Comparison of ENCODE assay signal across 9 cellular contexts in genomic region chr22:40635940-40636379, GRCh38. TPM values are rescaled to one million over a fixed set of nuclear protein-coding genes. Genes with fewer than 3 reads are reported as not detected.
DNase-seq lines count a peak whose midpoint lies in the region; ATAC-seq and TF ChIP-seq lines count a peak whose summit lies in the region.
"Had no signal": no experiment of that assay in that cellular context is flagged by ENCODE, and none has a peak within 500 bp of the region (broad histone marks: within the 10 kb centered on the region; RNA-seq: fewer than 3 reads in every experiment).

No MANE protein-coding gene starts in this region.

- 0 to 1% methylated on average over 31 of the region's 31 CpGs for WGBS in ectodermal cell, 2 experiments

- POLR2A ChIA-PET in PC-9 (lab: Charles Lee; ENCODE audit: unreplicated experiment) = no interaction called here

- intact Hi-C loops in PC-9 (cut with micrococcal nuclease; ENCODE audit: unreplicated experiment) = loop anchor here (1.0 to 2.0 kb wide), 3 partner anchors 69 to 149 kb away; no protein-coding TSS in a partner anchor

- H3K4me1 ChIP-seq in DND-41 (ENCODE audit: insufficient read depth, low read length) (peaks cover 33% of the 10 kb centered on the region), PC-9 (replicated peaks; ENCODE audit: insufficient read depth) (peaks cover 30% of the 10 kb centered on the region), ectodermal cell (ENCODE audit: control insufficient read depth, insufficient read depth, low read length) (peaks cover 9% of the 10 kb centered on the region)

- H3K9me3 ChIP-seq in DND-41 (ENCODE audit: insufficient read depth, low read length, severe bottlenecking) (no peaks in the 10 kb centered on the region), PC-9 (ENCODE audit: insufficient read depth, low read depth) (no peaks in the 10 kb centered on the region), ectodermal cell (ENCODE audit: control insufficient read depth, low read length) (no peaks in the 10 kb centered on the region)

- H3K9me2 ChIP-seq in PC-9 (ENCODE audit: insufficient read depth) = no peaks in the 10 kb centered on the region

- H3K79me2 ChIP-seq in DND-41 (ENCODE audit: insufficient read depth, low read length) (peaks cover 54% of the 10 kb centered on the region), PC-9 (ENCODE audit: low read depth) (peaks cover 54% of the 10 kb centered on the region)

- CTCF ChIA-PET in PC-9 (lab: Charles Lee) = no interaction called here

- peak overlapping the region; percentile 70 to 86 for H3K4me3 ChIP-seq in DND-41 (ENCODE audit: low read depth in 1 of 2, low read length in 2 of 2)
- peak overlapping the region; percentile 86 for H3K4me3 ChIP-seq in H7 (ENCODE audit: insufficient read depth, low read depth, low read length)
- peak overlapping the region; percentile 85 for H3K4me3 ChIP-seq in PC-9
- H3K4me3 ChIP-seq in ectodermal cell (ENCODE audit: insufficient read depth, low read depth, low read length) = peak overlapping the region; percentile 90

- peaks cover 30% of the 10 kb centered on the region; the same call in 1 of the 2 replicates for H4K20me1 ChIP-seq in DND-41 (ENCODE audit: insufficient read depth, low read length)
- peaks cover 31% of the 10 kb centered on the region for H4K20me1 ChIP-seq in PC-9 (ENCODE audit: insufficient read depth)

- H3K4me2 ChIP-seq in DND-41 (ENCODE audit: insufficient read depth, low read length) (peak overlapping the region; percentile 83), PC-9 (peak overlapping the region; percentile 99)

- peak overlapping the region; percentile 88 to 99 (median 92) for H3K4me3 Mint-ChIP-seq in naive B cell

- no peaks in the 10 kb centered on the region for H3K36me3 Mint-ChIP-seq in naive B cell

- TF ChIP-seq CTCF in DND-41 (IDR thresholded peaks at IDR 0.05; ENCODE audit: borderline replicate concordance, extremely low read depth, low read length, poor library complexity, severe bottlenecking) (no peak), PC-9 (conservative IDR thresholded peaks at IDR 0.05) (no peak)

- peak overlapping the region in 5 of 6 donors; percentile 76 to 97 (median 92) for H3K27ac Mint-ChIP-seq in naive B cell

- ATAC-seq in DND-41 (ENCODE audit: insufficient read depth, low read depth) (peak; percentile 8), naive B cell (ENCODE audit: low read depth in 2 of 2) (peak in 1 of 2 donors; percentile 6), HG03460 (IDR thresholded peaks at IDR 0.05; ENCODE audit: unreplicated experiment) (no peak)

- DNase-seq in DND-41 (no peak), H7 (no peak), PC-9 (no peak), naive B cell (no peak), LoVo (ENCODE audit: low spot score) (no peak), AG08396 (ENCODE audit: low spot score) (no peak)

- peak overlapping the region; percentile 85 for H3K9ac ChIP-seq in DND-41 (ENCODE audit: low read depth, low read length)

- no peaks in the 10 kb centered on the region; the same call in 1 of the 2 replicates for H3K36me3 ChIP-seq in DND-41 (ENCODE audit: insufficient read depth, low read length)
- H3K36me3 ChIP-seq in H7 (replicated peaks; ENCODE audit: control insufficient read depth, insufficient read depth, low read length) = no peaks in the 10 kb centered on the region
- no peaks in the 10 kb centered on the region for H3K36me3 ChIP-seq in PC-9 (ENCODE audit: low read depth)
- no peaks in the 10 kb centered on the region for H3K36me3 ChIP-seq in ectodermal cell (ENCODE audit: control insufficient read depth, insufficient read depth, low read length)

- H3K27ac ChIP-seq in DND-41 (ENCODE audit: low read length) = peak overlapping the region; percentile 78
- H3K27ac ChIP-seq in PC-9 = no peak overlapping the region
- H3K27ac ChIP-seq in ectodermal cell (ENCODE audit: insufficient read depth, low read depth, low read length, poor library complexity, severe bottlenecking) = peak overlapping the region; percentile 71

- H2AFZ ChIP-seq in DND-41 (ENCODE audit: low read depth, low read length) (peak overlapping the region; percentile 90), PC-9 (peak overlapping the region; percentile 79)

- H3K9me3 Mint-ChIP-seq in naive B cell = no peaks in the 10 kb centered on the region

- H3F3A ChIP-seq in PC-9 (ENCODE audit: insufficient read depth, low read depth) = no peaks in the 10 kb centered on the region

- H3K4me1 Mint-ChIP-seq in naive B cell = peaks cover 33 to 52% (median 47%) of the 10 kb centered on the region in 3 donors

- H3K27me3 Mint-ChIP-seq in naive B cell = no peaks in the 10 kb centered on the region

- H3K27me3 ChIP-seq in DND-41 (ENCODE audit: insufficient read depth, low read length, poor library complexity) (no peaks in the 10 kb centered on the region), H7 (ENCODE audit: control insufficient read depth, insufficient read depth, low read length) (no peaks in the 10 kb centered on the region; the same call in 1 of the 2 replicates), PC-9 (ENCODE audit: insufficient read depth, low read depth) (no peaks in the 10 kb centered on the region), ectodermal cell (ENCODE audit: control insufficient read depth, insufficient read depth, low read length, poor library complexity, severe bottlenecking) (no peaks in the 10 kb centered on the region)

- BruUV-seq in PC-9 (replicated peaks; lab: Mats Ljungman, UMichigan) = no TSS peak

RNA-seq across cellular contexts. Expression of gene MRTFA, which starts 0.6 kb away (rescaled TPM):
- total RNA-seq in H7 (2014; rRNA removed; shearing (Covaris generic)) = 26.2 and 35.4 TPM in 2 replicates
- total RNA-seq in PC-9 (2021) = 44.7 and 64.6 TPM in 2 replicates
- 41.5 TPM for polyA plus RNA-seq in ectodermal cell (2013, experiment 1 of 4)
- 39.3 TPM for polyA plus RNA-seq in ectodermal cell (2013, experiment 2 of 4)
- polyA plus RNA-seq in ectodermal cell (2013, experiment 3 of 4) = 28.7 TPM
- polyA plus RNA-seq in ectodermal cell (2013, experiment 4 of 4) = 32.8 TPM
- 10 to 100 TPM in 4 of 6 donors, 1 to 10 TPM in 2; 4.6 to 24.6 (median 14.2) TPM for polyA plus RNA-seq in naive B cell (ENCODE audit: low read depth in 6 of 6)

RNA-seq across cellular contexts. Expression of gene MCHR1, which starts 43.3 kb away (rescaled TPM):
- total RNA-seq in H7 (2014; rRNA removed; shearing (Covaris generic)) = 2.8 and 4.8 TPM in 2 replicates
- 0.24 and 0.28 TPM in 2 replicates for total RNA-seq in PC-9 (2021)
- polyA plus RNA-seq in ectodermal cell (2013, experiment 1 of 4) = 1.3 TPM
- polyA plus RNA-seq in ectodermal cell (2013, experiment 2 of 4) = 1.2 TPM
- polyA plus RNA-seq in ectodermal cell (2013, experiment 3 of 4) = 1.2 TPM
- 2.4 TPM for polyA plus RNA-seq in ectodermal cell (2013, experiment 4 of 4)
- not detected for polyA plus RNA-seq in naive B cell (ENCODE audit: low read depth in 6 of 6)
- total RNA-seq: RPMI7951 had no signal
